Comparison of ENCODE assay signal across 13 cellular contexts in genomic region chr14:53327716-53328115, GRCh38.
DNase-seq lines count a peak whose midpoint lies in the region; ATAC-seq and TF ChIP-seq lines count a peak whose summit lies in the region.
"Had no signal": no experiment of that assay in that cellular context is flagged by ENCODE, and none has a peak within 500 bp of the region (broad histone marks: within the 10 kb centered on the region; RNA-seq: fewer than 3 reads in every experiment).

No MANE protein-coding gene starts in this region.

- no peaks in the 10 kb centered on the region for H3K9me3 ChIP-seq in left lung

- no peaks in the 10 kb centered on the region for H3K36me3 ChIP-seq in left lung

- peak; percentile 10 for DNase-seq in AG10803 (ENCODE audit: low read depth)
- DNase-seq in LHCN-M2 (ENCODE audit: low read depth): peak; percentile 82
- peak; percentile 74 for DNase-seq in choroid plexus epithelial cell (ENCODE audit: low read depth)
- no peak for DNase-seq in left lung
- DNase-seq in foreskin melanocyte: no peak
- DNase-seq in globus pallidus (ENCODE audit: low spot score): no peak
- no peak for DNase-seq in SK-N-DZ (ENCODE audit: low spot score)
- DNase-seq: AML-193; natural killer cell; NCI-H2227 treated with DMSO at 0.1 percent for 48 hours; stimulated activated CD8-positive, alpha-beta memory T cell treated with anti-CD3 and anti-CD28 coated beads, Interleukin-4, amount 100 ng/mL, for 48 hours had no signal

- intact Hi-C loops in left lung (cut with DNase I): no loop called here

- no peaks in the 10 kb centered on the region for H3K27me3 ChIP-seq in left lung

- peak; percentile 24 for ATAC-seq in left lung
- ATAC-seq in HG03457 (IDR thresholded peaks at IDR 0.05; ENCODE audit: unreplicated experiment): no peak
- ATAC-seq: natural killer cell had no signal

- H3K27ac ChIP-seq in left lung: no peak overlapping the region
- H3K27ac ChIP-seq: PC-9 had no signal

- TF ChIP-seq CTCF in AG10803 (conservative IDR thresholded peaks at IDR 0.05; ENCODE audit: low read length) (no peak), choroid plexus epithelial cell (conservative IDR thresholded peaks at IDR 0.05; ENCODE audit: low read depth, low read length) (peak; percentile 4), left lung (IDR thresholded peaks at IDR 0.05) (no peak)

- H3K4me3 ChIP-seq in AG10803 (ENCODE audit: low read length) (no peak overlapping the region), choroid plexus epithelial cell (ENCODE audit: low read depth, low read length) (no peak overlapping the region), left lung (no peak overlapping the region)
- H3K4me3 ChIP-seq: PC-9 had no signal

- no peaks in the 10 kb centered on the region for H3K4me1 ChIP-seq in left lung

Comparison
In these comparisons a context has a peak if more than half of its experiments do, and no peak if none do; other contexts are left out.
1. DNase-seq: peak in AG10803 (single experiment), LHCN-M2 (single experiment) and choroid plexus epithelial cell (single experiment); none in left lung (0 of 2), foreskin melanocyte (single experiment), globus pallidus (single experiment) and SK-N-DZ (single experiment).